ENCODE assay signal across 22 cellular contexts in the genomic region with DNA sequence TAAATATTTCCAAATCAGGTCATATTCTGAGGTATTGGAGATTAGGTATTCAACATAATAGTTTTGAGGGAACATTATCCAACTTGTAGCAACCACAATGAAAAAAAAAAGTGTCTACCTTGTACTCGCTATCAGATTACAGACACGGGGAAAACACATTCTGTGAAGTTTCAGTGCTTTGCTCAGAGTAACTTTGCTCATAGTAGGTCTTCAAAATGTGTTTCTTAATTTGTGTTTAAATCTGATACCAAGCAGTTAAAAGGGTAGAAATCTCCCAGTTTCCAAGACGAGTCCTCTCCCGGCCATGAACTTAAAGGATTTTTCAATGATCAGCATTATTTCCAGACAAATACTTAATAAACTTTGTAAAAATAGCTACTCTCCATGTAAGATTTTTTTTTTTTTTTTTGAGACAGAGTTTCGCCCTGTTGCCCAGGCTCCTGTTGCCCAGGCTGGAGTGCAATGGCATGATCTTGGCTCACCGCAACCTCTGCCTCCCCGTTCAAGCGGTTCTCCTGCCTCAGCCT.
"Had no signal": no experiment of that assay in that cellular context is flagged by ENCODE, and none has a peak within 500 bp of the region (broad histone marks: within the 10 kb centered on the region; RNA-seq: fewer than 3 reads in every experiment).

No MANE protein-coding gene starts in this region.

- ATAC-seq: effector memory CD8-positive, alpha-beta T cell; gastrocnemius medialis; left cardiac atrium; lower lobe of right lung; psoas muscle; sciatic nerve had no signal

- H3K4me3 ChIP-seq: esophagus muscularis mucosa, gastrocnemius medialis, left ventricle myocardium inferior, lower lobe of right lung, psoas muscle, skin epidermis, stomach had no signal

- H3K36me3 ChIP-seq: esophagus muscularis mucosa, gastrocnemius medialis, left ventricle myocardium inferior, lower lobe of right lung, stomach had no signal

- DNase-seq: effector memory CD8-positive, alpha-beta T cell; gastrocnemius medialis; kidney; left cardiac atrium; left ventricle myocardium inferior; lower lobe of right lung; nephron progenitor cell; retina; stimulated activated CD4-positive, alpha-beta T cell treated with anti-CD3 and anti-CD28 coated beads, Interleukin-2, amount 100 ng/mL, for 24 hours; stimulated activated naive CD4-positive, alpha-beta T cell; stomach; substantia nigra; trophoblast cell had no signal

- H3K27ac Mint-ChIP-seq: dendritic cell treated with granulocyte-macrophage colony-stimulating factor and Interleukin-4, amounts not matched to agents 40 ng/mL and 50 ng/mL, for 4 days; effector memory CD8-positive, alpha-beta T cell; memory B cell; mesothelial cell of epicardium; nephron progenitor cell had no signal

- H3K9me3 Mint-ChIP-seq: dendritic cell treated with granulocyte-macrophage colony-stimulating factor and Interleukin-4, amounts not matched to agents 40 ng/mL and 50 ng/mL, for 4 days; effector memory CD8-positive, alpha-beta T cell; memory B cell; mesothelial cell of epicardium; nephron progenitor cell had no signal

- H3K9me3 ChIP-seq: esophagus muscularis mucosa, gastrocnemius medialis, left ventricle myocardium inferior, lower lobe of right lung, psoas muscle, stomach had no signal

- H3K27me3 ChIP-seq: esophagus muscularis mucosa, gastrocnemius medialis, stomach had no signal

- H3K4me3 Mint-ChIP-seq: dendritic cell treated with granulocyte-macrophage colony-stimulating factor and Interleukin-4, amounts not matched to agents 40 ng/mL and 50 ng/mL, for 4 days; effector memory CD8-positive, alpha-beta T cell; memory B cell; mesothelial cell of epicardium; nephron progenitor cell had no signal

- H3K27ac ChIP-seq: epithelial cell of prostate, esophagus muscularis mucosa, left ventricle myocardium inferior, lower lobe of right lung, psoas muscle, skin epidermis, stomach had no signal

- FAIRE-seq: colon, kidney had no signal

- H3K36me3 Mint-ChIP-seq: memory B cell, mesothelial cell of epicardium had no signal

- H3K27me3 Mint-ChIP-seq: effector memory CD8-positive, alpha-beta T cell; memory B cell had no signal
